33 cellular contexts compared by ENCODE assay signal in the genomic region with DNA sequence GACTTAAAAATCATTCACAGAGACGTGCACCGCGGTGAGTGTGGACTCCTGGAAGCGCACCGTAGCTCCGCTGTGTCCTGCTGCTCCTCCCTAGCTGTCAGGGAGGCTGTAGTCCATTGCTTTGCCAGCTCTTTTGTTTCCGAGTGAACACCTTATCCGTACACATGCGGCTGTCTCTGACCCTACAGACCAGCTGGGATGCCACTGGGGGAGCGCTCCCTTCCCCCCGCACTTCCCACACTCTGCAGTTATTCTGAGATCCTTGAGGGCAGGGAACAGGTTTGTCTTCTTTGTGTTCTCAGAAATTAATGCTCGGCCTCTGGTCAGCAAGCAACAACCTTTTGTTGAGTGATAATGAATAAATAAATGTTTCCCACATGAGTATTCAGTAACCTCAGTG. TPM values are rescaled to one million over a fixed set of nuclear protein-coding genes. Genes with fewer than 3 reads are reported as not detected.
DNase-seq lines count a peak whose midpoint lies in the region; ATAC-seq and TF ChIP-seq lines count a peak whose summit lies in the region.
"Had no signal": no experiment of that assay in that cellular context is flagged by ENCODE, and none has a peak within 500 bp of the region (broad histone marks: within the 10 kb centered on the region; RNA-seq: fewer than 3 reads in every experiment).

No MANE protein-coding gene starts in this region.

- H3K36me3 Mint-ChIP-seq in endothelial cell (ENCODE audit: low read depth, unreplicated experiment): peaks cover 43% of the 10 kb centered on the region

- intact Hi-C loops in left ventricle myocardium superior (cut with micrococcal nuclease): no loop called here
- intact Hi-C loops in left ventricle myocardium inferior (cut with micrococcal nuclease): no loop called here
- intact Hi-C loops in posterior vena cava (cut with DNase I): no loop called here

- no peak overlapping the region for H3K4me3 Mint-ChIP-seq in endothelial cell (ENCODE audit: unreplicated experiment)
- H3K4me3 Mint-ChIP-seq: CD14-positive monocyte; CD8-positive, alpha-beta memory T cell; HFFc6 had no signal

- H3K36me3 ChIP-seq in left ventricle myocardium inferior (peaks cover 81% of the 10 kb centered on the region), smooth muscle cell (ENCODE audit: low read depth) (peaks cover 2% of the 10 kb centered on the region)

- H3K4me2 ChIP-seq in smooth muscle cell: no peak overlapping the region

- H3K27me3 ChIP-seq in left ventricle myocardium inferior (ENCODE audit: low read depth) (no peaks in the 10 kb centered on the region), smooth muscle cell (ENCODE audit: low read depth) (no peaks in the 10 kb centered on the region)
- H3K27me3 ChIP-seq: BE2C had no signal

- TF ChIP-seq CTCF in left ventricle myocardium inferior (IDR thresholded peaks at IDR 0.05; ENCODE audit: borderline replicate concordance) (no peak), foreskin fibroblast (IDR thresholded peaks at IDR 0.05; ENCODE audit: low read depth, low read length) (no peak), smooth muscle cell (IDR thresholded peaks at IDR 0.05; ENCODE audit: borderline replicate concordance, insufficient read depth, poor library complexity, severe bottlenecking) (no peak), endothelial cell (IDR thresholded peaks at IDR 0.05; ENCODE audit: unreplicated experiment) (no peak)

- no peak overlapping the region for H3K27ac Mint-ChIP-seq in endothelial cell (ENCODE audit: unreplicated experiment)
- H3K27ac Mint-ChIP-seq: CD8-positive, alpha-beta memory T cell; HFFc6 had no signal

- H3F3A ChIP-seq in smooth muscle cell (ENCODE audit: low read depth): no peaks in the 10 kb centered on the region

- H3K79me2 ChIP-seq in smooth muscle cell (ENCODE audit: low read depth): no peaks in the 10 kb centered on the region

- H2AFZ ChIP-seq in smooth muscle cell (ENCODE audit: low read depth): no peak overlapping the region

- H3K27me3 Mint-ChIP-seq in endothelial cell (ENCODE audit: unreplicated experiment): peaks cover 10% of the 10 kb centered on the region

- no peaks in the 10 kb centered on the region for H3K9me3 Mint-ChIP-seq in endothelial cell (ENCODE audit: unreplicated experiment)
- H3K9me3 Mint-ChIP-seq: CD14-positive monocyte; CD8-positive, alpha-beta memory T cell; HFFc6 had no signal

- H3K9me3 ChIP-seq in left ventricle myocardium inferior (replicated peaks) (no peaks in the 10 kb centered on the region), smooth muscle cell (replicated peaks; ENCODE audit: low read depth) (no peaks in the 10 kb centered on the region)
- H3K9me3 ChIP-seq: BE2C, HAP-1 had no signal

- peaks cover 6% of the 10 kb centered on the region for H3K4me1 Mint-ChIP-seq in endothelial cell (ENCODE audit: unreplicated experiment)

- peak; percentile 24 for DNase-seq in NCI-H2227 (lab: John Stamatoyannopoulos, UW; ENCODE audit: unreplicated experiment)
- DNase-seq in NCI-H2227 treated with DMSO at 0.1 percent for 48 hours (lab: John Stamatoyannopoulos, UW): no peak
- peak; percentile 5 for DNase-seq in left ventricle myocardium superior
- no peak for DNase-seq in left ventricle myocardium inferior
- peak; percentile 29 for DNase-seq in posterior vena cava (ENCODE audit: low spot score)
- no peak for DNase-seq in foreskin fibroblast
- no peak for DNase-seq in smooth muscle cell (lab: John Stamatoyannopoulos, UW; ENCODE audit: unreplicated experiment)
- no peak for DNase-seq in endothelial cell (ENCODE audit: low spot score)
- DNase-seq: 8988T, ACHN, BE2C, DMS 273 treated with DMSO at 0.1 percent for 48 hours, DMS79, EL, GF-D8, GOT3, HFFc6, Kasumi-1, MV-4-11, NCI-H1105, NCI-H1694, NCI-H2029 treated with DMSO at 0.1 percent for 48 hours, NCI-H226, NCI-H510A, NCI-H69, SIG-M5 had no signal

- H4K20me1 ChIP-seq in smooth muscle cell (ENCODE audit: low read depth): no peaks in the 10 kb centered on the region

- peaks cover 8% of the 10 kb centered on the region for H3K4me1 ChIP-seq in left ventricle myocardium inferior
- no peaks in the 10 kb centered on the region for H3K4me1 ChIP-seq in smooth muscle cell (ENCODE audit: low read depth)
- H3K4me1 ChIP-seq: BE2C, HAP-1 had no signal

- ATAC-seq in left ventricle myocardium superior: no peak
- ATAC-seq: HepG2, Panc1 had no signal

- no peak overlapping the region for H3K9ac ChIP-seq in smooth muscle cell (ENCODE audit: low read depth)

- WGBS in smooth muscle cell (ENCODE audit: low lambda C conversion rate): 93% methylated on average over 12 of the region's 12 CpGs

- H3K4me3 ChIP-seq in left ventricle myocardium inferior (no peak overlapping the region), foreskin fibroblast (ENCODE audit: low read depth in 1 of 2, low read length in 2 of 2) (no peak overlapping the region), smooth muscle cell (no peak overlapping the region)
- H3K4me3 ChIP-seq: HAP-1 had no signal

- H3K27ac ChIP-seq in left ventricle myocardium inferior (replicated peaks): no peak overlapping the region
- no peak overlapping the region for H3K27ac ChIP-seq in smooth muscle cell (ENCODE audit: low read depth)
- H3K27ac ChIP-seq: RWPE1 had no signal

RNA-seq across cellular contexts. Expression of gene MSANTD1, which starts 33.7 kb away (rescaled TPM):
- total RNA-seq in left ventricle myocardium superior (0.45 TPM), left ventricle myocardium inferior (0.44 TPM), posterior vena cava (1 to 10 TPM in 1 of 2 donors, under 1 TPM in 1; 0.71 to 1.1 TPM), smooth muscle cell (1.4 TPM in 2 replicates), endothelial cell (ENCODE audit: unreplicated experiment) (0.97 TPM)
- polyA plus RNA-seq in smooth muscle cell: 0.30 and 0.43 TPM in 2 replicates
- total RNA-seq: HT1080 had no signal
- polyA plus RNA-seq: CD14-positive monocyte; CD8-positive, alpha-beta memory T cell had no signal

Comparison
In these comparisons a context has a peak if more than half of its experiments do, and no peak if none do; other contexts are left out.
1. DNase-seq: peak in NCI-H2227 (single experiment), left ventricle myocardium superior (single experiment) and posterior vena cava (single experiment); none in NCI-H2227 treated with DMSO at 0.1 percent for 48 hours (single experiment), left ventricle myocardium inferior (single experiment), foreskin fibroblast (0 of 2), smooth muscle cell (single experiment) and endothelial cell (single experiment).